In genomic region chr10:70505908-70506307, GRCh38 we compare ENCODE assay signal across 13 cellular contexts. TPM values are rescaled to one million over a fixed set of nuclear protein-coding genes. Genes with fewer than 3 reads are reported as not detected.
DNase-seq lines count a peak whose midpoint lies in the region; ATAC-seq and TF ChIP-seq lines count a peak whose summit lies in the region.
"Had no signal": no experiment of that assay in that cellular context is flagged by ENCODE, and none has a peak within 500 bp of the region (broad histone marks: within the 10 kb centered on the region; RNA-seq: fewer than 3 reads in every experiment).

No MANE protein-coding gene starts in this region.

- peak overlapping the region; percentile 30 to 98 (median 84); a peak in 21 of 22 replicates for H3K4me2 ChIP-seq in BLaER1 treated with 17β-estradiol and CSF1 and Interleukin-3, amounts not matched to agents 10 nM and 100 nM
- H3K4me2 ChIP-seq in neural progenitor cell: no peak overlapping the region

- H3K4me3 Mint-ChIP-seq in neural progenitor cell: peak overlapping the region; percentile 41
- H3K4me3 Mint-ChIP-seq: CD4-positive, alpha-beta T cell had no signal

- peaks cover 4% of the 10 kb centered on the region for H3K27me3 Mint-ChIP-seq in neural progenitor cell (ENCODE audit: insufficient read depth, low read depth)
- H3K27me3 Mint-ChIP-seq: CD4-positive, alpha-beta T cell had no signal

- H3K36me3 Mint-ChIP-seq in neural progenitor cell: no peaks in the 10 kb centered on the region

- no peaks in the 10 kb centered on the region for H3K9me3 Mint-ChIP-seq in neural progenitor cell
- H3K9me3 Mint-ChIP-seq: CD4-positive, alpha-beta T cell had no signal

- no peaks in the 10 kb centered on the region for H3K27me3 ChIP-seq in BLaER1 treated with 17β-estradiol and CSF1 and Interleukin-3, amounts not matched to agents 10 nM and 100 nM
- H3K27me3 ChIP-seq in neural progenitor cell: no peaks in the 10 kb centered on the region

- TF ChIP-seq CTCF in neural progenitor cell (IDR thresholded peaks at IDR 0.05): no peak

- DNase-seq in caudate nucleus (lab: John Stamatoyannopoulos, UW) (no peak), neural progenitor cell (ENCODE audit: low spot score) (no peak), Right ventricle myocardium inferior (ENCODE audit: missing footprints) (no peak), NCI-H2227 treated with DMSO at 0.1 percent for 48 hours (lab: John Stamatoyannopoulos, UW) (no peak), erythroblast (lab: John Stamatoyannopoulos, UW) (no peak)
- DNase-seq: 8988T; Caco-2; CD4-positive, alpha-beta T cell had no signal

- H3F3A ChIP-seq in neural progenitor cell (ENCODE audit: low read depth): peaks cover 6% of the 10 kb centered on the region

- H2AFZ ChIP-seq in neural progenitor cell (replicated peaks): no peak overlapping the region

- no peak overlapping the region for H3K4me3 ChIP-seq in BLaER1 treated with 17β-estradiol and CSF1 and Interleukin-3, amounts not matched to agents 10 nM and 100 nM
- H3K4me3 ChIP-seq in neural progenitor cell: no peak overlapping the region
- H3K4me3 ChIP-seq: HAP-1 had no signal

- H3K79me2 ChIP-seq in neural progenitor cell (ENCODE audit: low read depth): no peaks in the 10 kb centered on the region

- ATAC-seq in SK-N-SH treated with all-trans-retinoic acid at 6 μM for 48 hours (no peak), Right ventricle myocardium inferior (no peak)

- no peak for TF ChIP-seq POLR2A in erythroblast (IDR thresholded peaks at IDR 0.05; ENCODE audit: low read length)

- H3K27ac Mint-ChIP-seq in neural progenitor cell: no peak overlapping the region
- H3K27ac Mint-ChIP-seq: CD4-positive, alpha-beta T cell had no signal

- 0 out of 22 replicates have a peak, but pooled peaks cover 0 to 5% (median 0%) of the 10 kb centered on the region in 11 experiments for H3K36me3 ChIP-seq in BLaER1 treated with 17β-estradiol and CSF1 and Interleukin-3, amounts not matched to agents 10 nM and 100 nM
- H3K36me3 ChIP-seq in neural progenitor cell: no peaks in the 10 kb centered on the region
- H3K36me3 ChIP-seq: HAP-1 had no signal

- H3K4me1 ChIP-seq in BLaER1 treated with 17β-estradiol and CSF1 and Interleukin-3, amounts not matched to agents 10 nM and 100 nM: peaks cover 57 to 100% (median 99%) of the 10 kb centered on the region in 10 experiments
- peaks cover 18% of the 10 kb centered on the region for H3K4me1 ChIP-seq in neural progenitor cell

- peaks cover 43% of the 10 kb centered on the region for H3K4me1 Mint-ChIP-seq in neural progenitor cell

- 0 out of 22 replicates have a peak overlapping the region, but pooled peaks of 1 of the 11 experiments have one; percentile 21 for H3K9ac ChIP-seq in BLaER1 treated with 17β-estradiol and CSF1 and Interleukin-3, amounts not matched to agents 10 nM and 100 nM
- no peak overlapping the region for H3K9ac ChIP-seq in neural progenitor cell

- intact Hi-C loops in Right ventricle myocardium inferior (cut with DNase I): loop anchor here (5.0 kb wide), 1 partner anchor 44 kb away; no protein-coding TSS in a partner anchor

- peaks cover 0 to 12% (median 0%) of the 10 kb centered on the region in 11 experiments; a peak in 5 of 22 replicates for H4K20me1 ChIP-seq in BLaER1 treated with 17β-estradiol and CSF1 and Interleukin-3, amounts not matched to agents 10 nM and 100 nM
- H4K20me1 ChIP-seq in neural progenitor cell (ENCODE audit: low read depth): no peaks in the 10 kb centered on the region

- H3K9me3 ChIP-seq in BLaER1 treated with 17β-estradiol and CSF1 and Interleukin-3, amounts not matched to agents 10 nM and 100 nM (replicated peaks in 1 of 11): no peaks in the 10 kb centered on the region
- no peaks in the 10 kb centered on the region for H3K9me3 ChIP-seq in neural progenitor cell (ENCODE audit: low read depth)
- H3K9me3 ChIP-seq: Caco-2, HAP-1 had no signal

- H3K27ac ChIP-seq in BLaER1 treated with 17β-estradiol and CSF1 and Interleukin-3, amounts not matched to agents 10 nM and 100 nM: peak overlapping the region in 6 of 11 experiments; percentile 9 to 86 (median 49); a peak in 8 of 22 replicates
- H3K27ac ChIP-seq in caudate nucleus (ENCODE audit: low read depth, low read length) (peak overlapping the region; percentile 31), neural progenitor cell (no peak overlapping the region)
- H3K27ac ChIP-seq: C4-2B, HL-60 had no signal

TF ChIP-seq in SK-N-SH treated with all-trans-retinoic acid at 6 μM for 48 hours, 23 proteins besides CTCF, POLR2A, EP300 and RAD21:
- no peak for TF ChIP-seq POU6F1 (CRISPR knock-in tag; IDR thresholded peaks at IDR 0.05; ENCODE audit: borderline replicate concordance, low read depth)
- TF ChIP-seq ZFP30 (CRISPR knock-in tag; IDR thresholded peaks at IDR 0.05): no peak
- TF ChIP-seq PATZ1 (CRISPR knock-in tag; IDR thresholded peaks at IDR 0.05; ENCODE audit: borderline replicate concordance): no peak
- TF ChIP-seq ZNF565 (CRISPR knock-in tag; conservative IDR thresholded peaks at IDR 0.05; ENCODE audit: low read depth): no peak
- TF ChIP-seq SNAI2 (CRISPR knock-in tag; IDR thresholded peaks at IDR 0.05): no peak
- no peak for TF ChIP-seq CREB5 (CRISPR knock-in tag; IDR thresholded peaks at IDR 0.05; ENCODE audit: low read depth)
- no peak for TF ChIP-seq ZFP3 (CRISPR knock-in tag; IDR thresholded peaks at IDR 0.05)
- TF ChIP-seq ESRRG (CRISPR knock-in tag; IDR thresholded peaks at IDR 0.05): no peak

RNA-seq across cellular contexts. Expression of gene PALD1, which starts 27.3 kb away (rescaled TPM):
- total RNA-seq in neural progenitor cell (ENCODE audit: low replicate concordance) (9.6 and 20.4 TPM in 2 replicates), Right ventricle myocardium inferior (5.1 TPM)
